ENCODE assay signal across 33 cellular contexts in the genomic region with DNA sequence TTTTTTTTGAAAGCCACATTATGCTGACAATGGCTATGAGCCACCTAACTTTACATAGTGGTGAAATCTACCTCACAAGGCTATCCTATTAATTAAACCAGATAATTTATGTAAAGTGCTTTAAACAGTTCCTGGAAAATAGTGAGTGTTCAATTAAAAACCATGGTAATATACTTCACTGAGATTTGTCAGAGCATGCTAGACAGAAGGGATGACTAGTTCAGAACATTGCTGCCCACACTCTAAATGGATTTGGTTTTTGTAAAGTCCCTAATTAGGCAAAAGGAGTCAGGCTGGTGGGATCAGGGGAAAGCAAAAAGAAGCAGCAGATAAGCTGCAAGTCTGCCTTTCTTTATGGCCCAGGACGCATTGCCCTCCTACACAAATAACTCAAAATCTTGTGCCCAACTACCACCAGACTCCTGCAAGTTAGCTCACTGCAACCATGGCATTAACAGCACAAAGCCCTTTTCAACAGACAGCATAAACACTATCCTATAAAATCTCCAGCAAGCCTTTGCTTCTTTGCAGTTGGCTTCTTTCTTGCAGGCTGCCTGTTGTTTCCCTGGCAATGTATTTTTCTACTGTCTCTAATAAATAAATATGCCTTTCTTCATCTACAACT. TPM values are rescaled to one million over a fixed set of nuclear protein-coding genes. Genes with fewer than 3 reads are reported as not detected.
DNase-seq lines count a peak whose midpoint lies in the region; ATAC-seq, FAIRE-seq and TF ChIP-seq lines count a peak whose summit lies in the region.
"Had no signal": no experiment of that assay in that cellular context is flagged by ENCODE, and none has a peak within 500 bp of the region (broad histone marks: within the 10 kb centered on the region; RNA-seq: fewer than 3 reads in every experiment).

No MANE protein-coding gene starts in this region.

- H3K36me3 Mint-ChIP-seq in astrocyte (ENCODE audit: low read depth, unreplicated experiment), result no peaks in the 10 kb centered on the region
- H3K36me3 Mint-ChIP-seq in neural crest cell (ENCODE audit: low read depth), result no peaks in the 10 kb centered on the region
- no peaks in the 10 kb centered on the region for H3K36me3 Mint-ChIP-seq in CD4-positive, alpha-beta T cell (ENCODE audit: low read depth)

- no peaks in the 10 kb centered on the region for H3K27me3 Mint-ChIP-seq in astrocyte (ENCODE audit: low read depth, unreplicated experiment)
- no peaks in the 10 kb centered on the region for H3K27me3 Mint-ChIP-seq in neural crest cell (ENCODE audit: low read depth)
- no peaks in the 10 kb centered on the region for H3K27me3 Mint-ChIP-seq in CD4-positive, alpha-beta T cell
- H3K27me3 Mint-ChIP-seq: activated CD8-positive, alpha-beta memory T cell treated with anti-CD3 and anti-CD28 coated beads, Interleukin-2, amount 10 ng/mL, durations not matched to agents 7 days and 5 days; B cell had no signal

- no peaks in the 10 kb centered on the region for H3K9me3 ChIP-seq in HUES64 (ENCODE audit: insufficient read depth, low read depth, low read length)
- H3K9me3 ChIP-seq in astrocyte (ENCODE audit: insufficient read depth, low read depth, low read length), result no peaks in the 10 kb centered on the region
- H3K9me3 ChIP-seq in CD4-positive, alpha-beta T cell (ENCODE audit: control insufficient read depth, low read length), result no peaks in the 10 kb centered on the region
- H3K9me3 ChIP-seq: A549, tibial nerve had no signal

- H3K79me2 ChIP-seq in ACC112 (ENCODE audit: control insufficient read depth, insufficient read depth, low read length, unreplicated experiment) (no peaks in the 10 kb centered on the region), astrocyte (ENCODE audit: insufficient read depth, low read length) (no peaks in the 10 kb centered on the region)

- peaks cover 32% of the 10 kb centered on the region for H3K4me1 Mint-ChIP-seq in astrocyte (ENCODE audit: low read depth, unreplicated experiment)
- peaks cover 31% of the 10 kb centered on the region for H3K4me1 Mint-ChIP-seq in neural crest cell
- peaks cover 30% of the 10 kb centered on the region for H3K4me1 Mint-ChIP-seq in CD4-positive, alpha-beta T cell (ENCODE audit: low read depth)
- H3K4me1 Mint-ChIP-seq: B cell had no signal

- no peak for FAIRE-seq in astrocyte (lab: Jason Lieb, UNC)
- FAIRE-seq: A549, bronchial epithelial cell, colon, HTR-8/SVneo, small intestine had no signal

- TF ChIP-seq CTCF in astrocyte (IDR thresholded peaks at IDR 0.05; ENCODE audit: insufficient read depth, low read depth, low read length) (no peak), neural crest cell (conservative IDR thresholded peaks at IDR 0.05) (no peak)
- no peak for TF ChIP-seq CTCF in CD4-positive, alpha-beta T cell (IDR thresholded peaks at IDR 0.05)

- H3K4me2 ChIP-seq in astrocyte (ENCODE audit: low read length), result peak overlapping the region; percentile 21
- H3K4me2 ChIP-seq: A549, PC-9 had no signal

- H3K9ac ChIP-seq in HUES64 (ENCODE audit: low read depth, low read length) (peak overlapping the region; percentile 52), astrocyte (ENCODE audit: low read length) (no peak overlapping the region)
- H3K9ac ChIP-seq: KMS-11 had no signal

- H3K4me3 ChIP-seq in ACC112 (ENCODE audit: low read depth, low read length) (no peak overlapping the region), HUES64 (ENCODE audit: low read length) (no peak overlapping the region), astrocyte (ENCODE audit: insufficient read depth, low read depth, low read length) (no peak overlapping the region)
- H3K4me3 ChIP-seq: A549, PC-9 had no signal

- no peak for ATAC-seq in CD4-positive, alpha-beta T cell (ENCODE audit: poor library complexity)
- no peak for ATAC-seq in HG02678 (IDR thresholded peaks at IDR 0.05; ENCODE audit: unreplicated experiment)
- ATAC-seq: A549; activated CD8-positive, alpha-beta memory T cell treated with anti-CD3 and anti-CD28 coated beads, Interleukin-2, amount 10 ng/mL, durations not matched to agents 7 days and 5 days; activated T-cell treated with anti-CD3 and anti-CD28 coated beads, Interleukin-2, amount 50 U/mL, for 72 hours; left cardiac atrium; Right ventricle myocardium inferior had no signal

- H3K27ac ChIP-seq in ACC112 (ENCODE audit: low read depth, low read length) (no peak overlapping the region), HUES64 (ENCODE audit: low read depth, low read length) (peak overlapping the region; percentile 46; the same call in 1 of the 2 replicates), astrocyte (ENCODE audit: low read depth, low read length) (no peak overlapping the region)
- no peak overlapping the region for H3K27ac ChIP-seq in CD4-positive, alpha-beta T cell (ENCODE audit: low read depth, low read length)
- H3K27ac ChIP-seq: A549, KMS-11, PC-9, WERI-Rb-1 had no signal

- H2AFZ ChIP-seq in ACC112 (ENCODE audit: low read length, unreplicated experiment) (peak overlapping the region; percentile 76), astrocyte (ENCODE audit: low read depth, low read length) (peak overlapping the region; percentile 48)
- H2AFZ ChIP-seq: PC-9 had no signal

- H3K27ac Mint-ChIP-seq in astrocyte (ENCODE audit: unreplicated experiment) (peak overlapping the region; percentile 48), neural crest cell (ENCODE audit: unreplicated experiment) (peak overlapping the region; percentile 13)
- no peak overlapping the region for H3K27ac Mint-ChIP-seq in CD4-positive, alpha-beta T cell
- H3K27ac Mint-ChIP-seq: activated T-cell treated with anti-CD3 and anti-CD28 coated beads, Interleukin-2, amount 50 U/mL, for 72 hours; B cell had no signal

- intact Hi-C loops in CD4-positive, alpha-beta T cell (cut with DNase I, micrococcal nuclease), result no loop called here

- WGBS in HUES64, result 80% methylated on average over 1 of the region's 1 CpG

- DNase-seq in astrocyte (ENCODE audit: low read depth) (no peak), neural crest cell (ENCODE audit: low read depth, low spot score) (no peak), G401 (ENCODE audit: low spot score) (no peak), inferior parietal cortex (ENCODE audit: extremely low spot score) (no peak)
- DNase-seq in CD4-positive, alpha-beta T cell, result no peak
- DNase-seq: activated CD8-positive, alpha-beta memory T cell treated with anti-CD3 and anti-CD28 coated beads, Interleukin-2, amount 10 ng/mL, durations not matched to agents 7 days and 5 days; activated naive CD4-positive, alpha-beta T cell; activated T-cell treated with anti-CD3 and anti-CD28 coated beads, Interleukin-2, amount 50 U/mL, for 72 hours; DMS153; effector CD4-positive, alpha-beta T cell; H9; left cardiac atrium; NCI-H2171 treated with DMSO at 0.1 percent for 48 hours; NCI-H510A treated with DMSO at 0.1 percent for 48 hours; NK-92 treated with Interleukin-12 subunit alpha and Interleukin-12 subunit beta, amount 100 ng/mL, for 24 hours; PC-9; retina; small intestine; stimulated activated CD4-positive, alpha-beta T cell treated with anti-CD3 and anti-CD28 coated beads, Interleukin-1b, Interleukin-23, amount 100 ng/mL, for 48 hours; SW 1271; T-helper 9 cell; WERI-Rb-1 had no signal

- POLR2A ChIA-PET in CD4-positive, alpha-beta T cell (lab: Charles Lee), result interaction anchor here (1.4 kb wide), 1 partner anchor 46 kb away, joined by 3 read pairs; no protein-coding TSS in a partner anchor

- H3K36me3 ChIP-seq in ACC112 (ENCODE audit: insufficient read depth, low read length), result no peaks in the 10 kb centered on the region
- no peaks in the 10 kb centered on the region for H3K36me3 ChIP-seq in HUES64 (ENCODE audit: insufficient read depth, low read length)
- no peaks in the 10 kb centered on the region for H3K36me3 ChIP-seq in astrocyte (ENCODE audit: insufficient read depth, low read length)
- H3K36me3 ChIP-seq: tibial nerve, WERI-Rb-1 had no signal

- no peaks in the 10 kb centered on the region for H4K20me1 ChIP-seq in astrocyte (ENCODE audit: insufficient read depth, low read length)

- peaks cover 10% of the 10 kb centered on the region for H3K4me1 ChIP-seq in ACC112 (ENCODE audit: control insufficient read depth, insufficient read depth, low read length, unreplicated experiment)
- peaks cover 44% of the 10 kb centered on the region for H3K4me1 ChIP-seq in HUES64 (ENCODE audit: insufficient read depth, low read length)
- H3K4me1 ChIP-seq in astrocyte (ENCODE audit: insufficient read depth, low read length), result no peaks in the 10 kb centered on the region
- H3K4me1 ChIP-seq: A549 had no signal

- H3K9me3 Mint-ChIP-seq in astrocyte (ENCODE audit: unreplicated experiment), result no peaks in the 10 kb centered on the region
- H3K9me3 Mint-ChIP-seq in neural crest cell, result no peaks in the 10 kb centered on the region
- no peaks in the 10 kb centered on the region for H3K9me3 Mint-ChIP-seq in CD4-positive, alpha-beta T cell
- H3K9me3 Mint-ChIP-seq: activated T-cell treated with anti-CD3 and anti-CD28 coated beads, Interleukin-2, amount 50 U/mL, for 72 hours; H9 had no signal

- CTCF ChIA-PET in CD4-positive, alpha-beta T cell (lab: Charles Lee), result no interaction called here

- H3K4me3 Mint-ChIP-seq in astrocyte (ENCODE audit: unreplicated experiment), result no peak overlapping the region
- H3K4me3 Mint-ChIP-seq in neural crest cell, result no peak overlapping the region
- H3K4me3 Mint-ChIP-seq in CD4-positive, alpha-beta T cell, result no peak overlapping the region
- H3K4me3 Mint-ChIP-seq: activated CD8-positive, alpha-beta memory T cell treated with anti-CD3 and anti-CD28 coated beads, Interleukin-2, amount 10 ng/mL, durations not matched to agents 7 days and 5 days; B cell; H9 had no signal

- H3K27me3 ChIP-seq in ACC112 (ENCODE audit: insufficient read depth, low read length), result no peaks in the 10 kb centered on the region
- H3K27me3 ChIP-seq in HUES64 (ENCODE audit: insufficient read depth, low read length), result no peaks in the 10 kb centered on the region
- no peaks in the 10 kb centered on the region for H3K27me3 ChIP-seq in astrocyte (ENCODE audit: insufficient read depth, low read length)
- H3K27me3 ChIP-seq in CD4-positive, alpha-beta T cell (ENCODE audit: control insufficient read depth, insufficient read depth, low read length), result no peaks in the 10 kb centered on the region
- H3K27me3 ChIP-seq: tibial nerve had no signal

- in situ Hi-C loops in G401 (cut with HindIII; ENCODE audit: low sequenced_read_pairs), result no loop called here

RNA-seq across cellular contexts. Expression of a gene that starts 54.0 kb away (rescaled TPM):
- 380 TPM for polyA plus RNA-seq in HUES64 (2013, experiment 1 of 2)
- 365 TPM for polyA plus RNA-seq in HUES64 (2013, experiment 2 of 2)
- 459 and 520 TPM in 2 replicates for total RNA-seq in astrocyte
- 230 and 234 TPM in 2 replicates for total RNA-seq in neural crest cell
- 273 and 329 TPM in 2 replicates for total RNA-seq in G401 (2014; rRNA removed; shearing (Covaris generic))
- total RNA-seq in CD4-positive, alpha-beta T cell, result 100 to 1,000 TPM; 101 to 102 TPM
